ENCODE assay signal across 22 cellular contexts in genomic region chr2:55742996-55743395, GRCh38.
"Had no signal": no experiment of that assay in that cellular context is flagged by ENCODE, and none has a peak within 500 bp of the region (broad histone marks: within the 10 kb centered on the region; RNA-seq: fewer than 3 reads in every experiment).

No MANE protein-coding gene starts in this region.

- H3K36me3 Mint-ChIP-seq: activated CD4-positive, alpha-beta memory T cell treated with anti-CD3 and anti-CD28 coated beads for 36 hours had no signal

- H3K27me3 Mint-ChIP-seq: activated CD4-positive, alpha-beta T cell treated with anti-CD3 and anti-CD28 coated beads, Interleukin-2, amount 10 ng/mL, durations not matched to agents 24 days and 14 days had no signal

- H3K4me3 ChIP-seq: pancreas, prostate gland, tibial nerve had no signal

- H3K4me1 Mint-ChIP-seq: activated CD4-positive, alpha-beta T cell treated with anti-CD3 and anti-CD28 coated beads, Interleukin-2, amount 10 ng/mL, durations not matched to agents 24 days and 14 days; naive thymus-derived CD4-positive, alpha-beta T cell; T-helper 17 cell had no signal

- H3K9me3 ChIP-seq: pancreas, prostate gland, tibial nerve had no signal

- H3K4me1 ChIP-seq: pancreas, prostate gland, tibial nerve had no signal

- DNase-seq: activated CD4-positive, alpha-beta memory T cell treated with anti-CD3 and anti-CD28 coated beads for 36 hours; activated CD4-positive, alpha-beta T cell treated with anti-CD3 and anti-CD28 coated beads, Interleukin-2, amount 10 ng/mL, durations not matched to agents 24 days and 14 days; activated CD4-positive, CD25-positive, alpha-beta regulatory T cell treated with anti-CD3 and anti-CD28 coated beads, Interleukin-2, amount 50 U/mL, for 72 hours; activated CD8-positive, alpha-beta memory T cell treated with anti-CD3 and anti-CD28 coated beads, Interleukin-2, amount 50 U/mL, for 48 hours; activated gamma-delta T cell; activated naive CD4-positive, alpha-beta T cell treated with anti-CD3 and anti-CD28 coated beads, Interleukin-2, amount 50 U/mL, for 16 hours; activated T-cell treated with anti-CD3 and anti-CD28 coated beads, Interleukin-2, amount 50 U/mL, for 24 hours; amniotic stem cell; central memory CD4-positive, alpha-beta T cell; left ventricle myocardium superior; naive thymus-derived CD4-positive, alpha-beta T cell; pancreas; stimulated activated CD4-positive, alpha-beta T cell treated with anti-CD3 and anti-CD28 coated beads, Interleukin-2, amount 100 ng/mL, for 48 hours; stimulated activated naive CD4-positive, alpha-beta T cell treated with Interleukin-2 at 50 U/mL for 16 hours; T-helper 17 cell; T1000; WERI-Rb-1 had no signal

- H3K36me3 ChIP-seq: pancreas, prostate gland, tibial nerve, WERI-Rb-1 had no signal

- H3K27ac Mint-ChIP-seq: activated CD4-positive, alpha-beta memory T cell treated with anti-CD3 and anti-CD28 coated beads for 36 hours; activated CD4-positive, alpha-beta T cell treated with anti-CD3 and anti-CD28 coated beads, Interleukin-2, amount 10 ng/mL, durations not matched to agents 24 days and 14 days; activated T-cell treated with anti-CD3 and anti-CD28 coated beads, Interleukin-2, amount 50 U/mL, for 24 hours; naive thymus-derived CD4-positive, alpha-beta T cell; T-helper 17 cell had no signal

- H3K27ac ChIP-seq: pancreas, prostate gland, tibial nerve, WERI-Rb-1 had no signal

- H3K9me3 Mint-ChIP-seq: activated CD4-positive, alpha-beta memory T cell treated with anti-CD3 and anti-CD28 coated beads for 36 hours; activated CD4-positive, alpha-beta T cell treated with anti-CD3 and anti-CD28 coated beads, Interleukin-2, amount 10 ng/mL, durations not matched to agents 24 days and 14 days; activated T-cell treated with anti-CD3 and anti-CD28 coated beads, Interleukin-2, amount 50 U/mL, for 24 hours had no signal

- ATAC-seq: esophagus mucosa; left ventricle myocardium superior; naive thymus-derived CD4-positive, alpha-beta T cell; pancreas; T-helper 17 cell had no signal

- H3K4me3 Mint-ChIP-seq: activated CD4-positive, alpha-beta memory T cell treated with anti-CD3 and anti-CD28 coated beads for 36 hours; activated CD4-positive, alpha-beta T cell treated with anti-CD3 and anti-CD28 coated beads, Interleukin-2, amount 10 ng/mL, durations not matched to agents 24 days and 14 days; activated T-cell treated with anti-CD3 and anti-CD28 coated beads, Interleukin-2, amount 50 U/mL, for 24 hours; naive thymus-derived CD4-positive, alpha-beta T cell; T-helper 17 cell had no signal

- H3K27me3 ChIP-seq: pancreas, tibial nerve had no signal

- FAIRE-seq: endothelial cell of umbilical vein, islet of Langerhans, pancreas had no signal
